Comparison of ENCODE assay signal across 7 cellular contexts in the genomic region with DNA sequence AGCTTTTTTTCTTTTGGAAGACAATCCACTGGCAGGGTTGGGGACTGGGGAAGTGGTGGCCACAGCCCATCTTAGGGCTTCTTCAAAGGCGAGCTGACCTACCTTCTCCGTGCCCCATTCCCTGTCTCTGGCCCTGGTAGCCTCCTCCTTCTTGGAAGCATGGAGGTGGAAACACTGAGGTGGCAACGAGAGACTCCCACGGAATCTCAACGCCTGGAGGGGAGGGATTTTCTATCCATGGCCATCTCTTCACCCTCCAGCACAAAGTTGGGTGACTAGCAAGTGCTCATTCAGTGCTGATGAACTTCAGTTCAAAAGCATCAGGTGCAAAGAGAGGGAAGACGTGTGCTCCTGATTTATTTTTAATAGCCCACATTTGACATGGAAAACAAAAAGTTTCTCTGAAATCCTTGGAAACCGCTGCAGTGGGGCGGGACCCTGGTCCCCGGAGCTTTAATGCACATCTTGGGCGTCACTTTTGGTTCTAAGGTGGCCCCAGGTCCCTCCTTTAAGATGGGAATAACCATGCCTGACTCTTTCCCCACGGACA. TPM values are rescaled to one million over a fixed set of nuclear protein-coding genes. Genes with fewer than 3 reads are reported as not detected.
DNase-seq lines count a peak whose midpoint lies in the region; ATAC-seq and TF ChIP-seq lines count a peak whose summit lies in the region.

No MANE protein-coding gene starts in this region.

- H3K79me2 ChIP-seq in hepatocyte: peaks cover 28% of the 10 kb centered on the region
- H3K79me2 ChIP-seq in smooth muscle cell (ENCODE audit: low read depth): peaks cover 17% of the 10 kb centered on the region

- DNase-seq in HFF-Myc (ENCODE audit: extremely low read depth, low read depth): no peak
- DNase-seq in hepatocyte (ENCODE audit: low spot score): no peak
- DNase-seq in smooth muscle cell (lab: John Stamatoyannopoulos, UW; ENCODE audit: unreplicated experiment): no peak
- DNase-seq in C1 segment of cervical spinal cord (lab: John Stamatoyannopoulos, UW): no peak

- no peak for ATAC-seq in GM19397 (IDR thresholded peaks at IDR 0.05; ENCODE audit: unreplicated experiment)
- no peak for ATAC-seq in HG03521 (IDR thresholded peaks at IDR 0.05; ENCODE audit: unreplicated experiment)

- H3K27ac ChIP-seq in hepatocyte (peak overlapping the region; percentile 82), smooth muscle cell (ENCODE audit: low read depth) (peak overlapping the region; percentile 77)

- H3K4me1 ChIP-seq in hepatocyte (ENCODE audit: insufficient read depth) (peaks cover 7% of the 10 kb centered on the region), smooth muscle cell (ENCODE audit: low read depth) (peaks cover 14% of the 10 kb centered on the region)

- H3K9me2 ChIP-seq in hepatocyte (replicated peaks; ENCODE audit: insufficient read depth): no peaks in the 10 kb centered on the region

- peak overlapping the region; percentile 85 for H3K4me2 ChIP-seq in hepatocyte
- peak overlapping the region; percentile 81 for H3K4me2 ChIP-seq in smooth muscle cell

- H3K9ac ChIP-seq in smooth muscle cell (ENCODE audit: low read depth): peak overlapping the region; percentile 43

- peak overlapping the region; percentile 98 for H2AFZ ChIP-seq in hepatocyte
- H2AFZ ChIP-seq in smooth muscle cell (ENCODE audit: low read depth): peak overlapping the region; percentile 94

- H3F3A ChIP-seq in smooth muscle cell (ENCODE audit: low read depth): peaks cover 5% of the 10 kb centered on the region

- TF ChIP-seq CTCF in HFF-Myc (IDR thresholded peaks at IDR 0.05; ENCODE audit: low read depth, low read length, missing control alignments) (no peak), WI38 (IDR thresholded peaks at IDR 0.05; ENCODE audit: low read depth, low read length) (no peak), hepatocyte (IDR thresholded peaks at IDR 0.05; ENCODE audit: poor library complexity) (no peak), smooth muscle cell (IDR thresholded peaks at IDR 0.05; ENCODE audit: borderline replicate concordance, insufficient read depth, poor library complexity, severe bottlenecking) (no peak)

- 36% methylated on average over 11 of the region's 11 CpGs for WGBS in hepatocyte (ENCODE audit: low lambda C conversion rate, missing lambda C conversion rate)
- 36% methylated on average over 11 of the region's 11 CpGs for WGBS in smooth muscle cell (ENCODE audit: low lambda C conversion rate)

- H4K20me1 ChIP-seq in hepatocyte (ENCODE audit: insufficient read depth, poor library complexity, severe bottlenecking): no peaks in the 10 kb centered on the region
- H4K20me1 ChIP-seq in smooth muscle cell (ENCODE audit: low read depth): peaks cover 9% of the 10 kb centered on the region

- H3K9me3 ChIP-seq in hepatocyte (ENCODE audit: low read depth) (no peaks in the 10 kb centered on the region), smooth muscle cell (replicated peaks; ENCODE audit: low read depth) (no peaks in the 10 kb centered on the region)

- H3K4me3 ChIP-seq in HFF-Myc (replicated peaks; ENCODE audit: low read depth, low read length) (peak overlapping the region; percentile 92), WI38 (ENCODE audit: low read depth, low read length) (peak overlapping the region; percentile 85), hepatocyte (peak overlapping the region; percentile 68), smooth muscle cell (peak overlapping the region; percentile 75)

- H3K36me3 ChIP-seq in hepatocyte (replicated peaks; ENCODE audit: insufficient read depth, low read depth) (no peaks in the 10 kb centered on the region), smooth muscle cell (ENCODE audit: low read depth) (no peaks in the 10 kb centered on the region)

- no peaks in the 10 kb centered on the region for H3K27me3 ChIP-seq in hepatocyte
- H3K27me3 ChIP-seq in smooth muscle cell (ENCODE audit: low read depth): no peaks in the 10 kb centered on the region

RNA-seq across cellular contexts. Expression of a gene that starts 0.6 kb away (rescaled TPM):
- total RNA-seq in hepatocyte: 14.6 and 22.5 TPM in 2 replicates
- 15.9 and 23.7 TPM in 2 replicates for polyA plus RNA-seq in hepatocyte
- total RNA-seq in smooth muscle cell: 34.7 and 38.6 TPM in 2 replicates
- 42.9 and 51.0 TPM in 2 replicates for polyA plus RNA-seq in smooth muscle cell
